1 cellular context compared by ENCODE assay signal in the genomic region with DNA sequence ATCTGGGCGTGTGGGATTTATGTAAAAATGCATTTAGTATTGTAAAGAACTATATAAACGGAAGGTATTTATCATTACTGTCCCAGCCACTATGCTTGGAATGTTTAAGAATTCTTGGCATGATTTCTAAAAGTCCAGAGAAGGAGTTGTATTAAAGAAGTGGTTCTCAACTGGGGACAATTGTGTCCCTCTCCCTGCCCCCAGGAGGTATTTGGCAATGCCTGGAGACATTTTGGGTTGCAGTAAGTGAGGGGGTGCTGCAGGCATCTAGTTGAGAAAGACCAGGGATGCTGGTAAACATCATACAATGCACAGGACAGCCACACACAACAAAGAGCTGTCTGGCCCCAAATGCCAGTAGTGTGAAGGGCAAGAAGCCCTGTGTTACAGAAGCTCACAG.
TF ChIP-seq lines count a peak whose summit lies in the region.

No MANE protein-coding gene starts in this region.

TF ChIP-seq in GM12878, 131 proteins besides CTCF, POLR2A, EP300 and RAD21:
- TF ChIP-seq CHD1 (IDR thresholded peaks at IDR 0.05; ENCODE audit: low read depth, low read length): no peak
- TF ChIP-seq, protein P1, sequence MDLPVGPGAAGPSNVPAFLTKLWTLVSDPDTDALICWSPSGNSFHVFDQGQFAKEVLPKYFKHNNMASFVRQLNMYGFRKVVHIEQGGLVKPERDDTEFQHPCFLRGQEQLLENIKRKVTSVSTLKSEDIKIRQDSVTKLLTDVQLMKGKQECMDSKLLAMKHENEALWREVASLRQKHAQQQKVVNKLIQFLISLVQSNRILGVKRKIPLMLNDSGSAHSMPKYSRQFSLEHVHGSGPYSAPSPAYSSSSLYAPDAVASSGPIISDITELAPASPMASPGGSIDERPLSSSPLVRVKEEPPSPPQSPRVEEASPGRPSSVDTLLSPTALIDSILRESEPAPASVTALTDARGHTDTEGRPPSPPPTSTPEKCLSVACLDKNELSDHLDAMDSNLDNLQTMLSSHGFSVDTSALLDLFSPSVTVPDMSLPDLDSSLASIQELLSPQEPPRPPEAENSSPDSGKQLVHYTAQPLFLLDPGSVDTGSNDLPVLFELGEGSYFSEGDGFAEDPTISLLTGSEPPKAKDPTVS (IDR thresholded peaks at IDR 0.05; ENCODE audit: low read depth, low read length): no peak
TF ChIP-seq in GM12878: peak in this region for 0.
